In genomic region chr7:73438547-73439245, GRCh38 we compare ENCODE assay signal across 21 cellular contexts. TPM values are rescaled to one million over a fixed set of nuclear protein-coding genes. Genes with fewer than 3 reads are reported as not detected.
DNase-seq lines count a peak whose midpoint lies in the region; ATAC-seq and TF ChIP-seq lines count a peak whose summit lies in the region.
"Had no signal": no experiment of that assay in that cellular context is flagged by ENCODE, and none has a peak within 500 bp of the region (broad histone marks: within the 10 kb centered on the region; RNA-seq: fewer than 3 reads in every experiment).

No MANE protein-coding gene starts in this region.

- DNase-seq in cardiac muscle cell (ENCODE audit: low read depth in 1 of 2, low spot score in 1 of 2) = no peak
- no peak for DNase-seq in Right ventricle myocardium superior
- no peak for DNase-seq in MCF 10A (ENCODE audit: unreplicated experiment)
- no peak for DNase-seq in NCI-H1092 treated with DMSO at 0.1 percent for 48 hours (lab: John Stamatoyannopoulos, UW)
- DNase-seq in NCI-H2029 treated with DMSO at 0.1 percent for 48 hours (lab: John Stamatoyannopoulos, UW) = no peak
- DNase-seq: activated B cell treated with CpG ODN at 0.5 μM for 24 hours; activated CD4-positive, alpha-beta memory T cell treated with anti-CD3 and anti-CD28 coated beads, Interleukin-2, amount 10 ng/mL, durations not matched to agents 7 days and 5 days; effector memory CD8-positive, alpha-beta T cell; islet precursor cell; NCI-H187 treated with DMSO at 0.1 percent for 48 hours; NCI-H345; NCI-H774; stimulated activated CD4-positive, alpha-beta T cell treated with anti-CD3 and anti-CD28 coated beads, Interleukin-12 subunit alpha, Interleukin-12 subunit beta, amount 100 ng/mL, for 4 hours; trophoblast cell had no signal

- POLR2A ChIA-PET in MCF 10A (lab: Yijun Ruan, JAX) = interaction anchor here (0.6 kb wide), 1 partner anchor 525 kb away, joined by 3 read pairs; no protein-coding TSS in a partner anchor

- H3K9me3 Mint-ChIP-seq in activated T-helper 17 cell treated with anti-CD3 and anti-CD28 coated beads, Interleukin-2, amount 50 U/mL, for 72 hours = no peaks in the 10 kb centered on the region
- H3K9me3 Mint-ChIP-seq in MCF 10A (ENCODE audit: unreplicated experiment) = no peaks in the 10 kb centered on the region
- H3K9me3 Mint-ChIP-seq: effector memory CD8-positive, alpha-beta T cell had no signal

- H3K36me3 ChIP-seq in cardiac muscle cell = peaks cover 19% of the 10 kb centered on the region
- H3K36me3 ChIP-seq in mesodermal cell (ENCODE audit: control insufficient read depth, insufficient read depth, low read length) = peaks cover 44% of the 10 kb centered on the region

- H3K9me3 ChIP-seq in cardiac muscle cell (ENCODE audit: low read depth) = no peaks in the 10 kb centered on the region
- no peaks in the 10 kb centered on the region for H3K9me3 ChIP-seq in mesodermal cell (ENCODE audit: control insufficient read depth, low read length)

- H3K27ac ChIP-seq in cardiac muscle cell (peak overlapping the region; percentile 51), mesodermal cell (ENCODE audit: low read depth, low read length, severe bottlenecking) (peak overlapping the region; percentile 36)
- H3K27ac ChIP-seq: KMS-11, SJSA1 had no signal

- H3K4me1 Mint-ChIP-seq in activated T-helper 17 cell treated with anti-CD3 and anti-CD28 coated beads, Interleukin-2, amount 50 U/mL, for 72 hours = no peaks in the 10 kb centered on the region
- H3K4me1 Mint-ChIP-seq in MCF 10A (ENCODE audit: insufficient read depth, unreplicated experiment) = no peaks in the 10 kb centered on the region

- peaks cover 5% of the 10 kb centered on the region for H3K27me3 ChIP-seq in cardiac muscle cell
- H3K27me3 ChIP-seq: SJSA1 had no signal

- CTCF ChIA-PET in MCF 10A (lab: Yijun Ruan, JAX) = interaction anchor here (2.4 kb wide), 1 partner anchor 13 kb away, joined by 11 read pairs; no protein-coding TSS in a partner anchor

- no peaks in the 10 kb centered on the region for H3K27me3 Mint-ChIP-seq in activated T-helper 17 cell treated with anti-CD3 and anti-CD28 coated beads, Interleukin-2, amount 50 U/mL, for 72 hours
- H3K27me3 Mint-ChIP-seq in MCF 10A (ENCODE audit: insufficient read depth, unreplicated experiment) = no peaks in the 10 kb centered on the region
- H3K27me3 Mint-ChIP-seq: effector memory CD8-positive, alpha-beta T cell had no signal

- no peak for TF ChIP-seq CTCF in cardiac muscle cell (IDR thresholded peaks at IDR 0.05; ENCODE audit: low read depth, low read length)
- TF ChIP-seq CTCF in MCF 10A (IDR thresholded peaks at IDR 0.05; ENCODE audit: unreplicated experiment) = no peak

- H3K4me3 ChIP-seq in cardiac muscle cell (no peak overlapping the region), mesodermal cell (ENCODE audit: extremely low read depth, insufficient read depth, low read length, poor library complexity, severe bottlenecking) (no peak overlapping the region)
- H3K4me3 ChIP-seq: SJSA1 had no signal

- intact Hi-C loops in Right ventricle myocardium superior (cut with DNase I) = no loop called here
- intact Hi-C loops in MCF 10A (cut with micrococcal nuclease) = no loop called here

- ATAC-seq in Right ventricle myocardium superior (ENCODE audit: poor library complexity) (no peak), HG03280 (IDR thresholded peaks at IDR 0.05; ENCODE audit: unreplicated experiment) (no peak)
- peak; percentile 5 for ATAC-seq in activated T-helper 17 cell treated with anti-CD3 and anti-CD28 coated beads, Interleukin-2, amount 50 U/mL, for 72 hours (replicated peaks)
- ATAC-seq: effector memory CD8-positive, alpha-beta T cell had no signal

- H3K4me1 ChIP-seq in cardiac muscle cell (ENCODE audit: low read depth) (no peaks in the 10 kb centered on the region), mesodermal cell (ENCODE audit: control insufficient read depth, insufficient read depth, low read length, poor library complexity, severe bottlenecking) (peaks cover 6% of the 10 kb centered on the region)

- 91 to 94% methylated on average over 11 to 12 of the region's 13 CpGs for WGBS in mesodermal cell (ENCODE audit: insufficient coverage in 2 of 2), 2 experiments

- H3K27ac Mint-ChIP-seq in activated T-helper 17 cell treated with anti-CD3 and anti-CD28 coated beads, Interleukin-2, amount 50 U/mL, for 72 hours = no peak overlapping the region
- H3K27ac Mint-ChIP-seq in MCF 10A (ENCODE audit: low read depth, unreplicated experiment) = no peak overlapping the region
- H3K27ac Mint-ChIP-seq: activated B cell treated with CpG ODN at 0.5 μM for 24 hours; activated CD4-positive, alpha-beta memory T cell treated with anti-CD3 and anti-CD28 coated beads, Interleukin-2, amount 10 ng/mL, durations not matched to agents 7 days and 5 days; B cell had no signal

- BruUV-seq in MCF 10A (replicated peaks; lab: Mats Ljungman, UMichigan) = no TSS peak

- H3K4me3 Mint-ChIP-seq in activated T-helper 17 cell treated with anti-CD3 and anti-CD28 coated beads, Interleukin-2, amount 50 U/mL, for 72 hours = no peak overlapping the region
- no peak overlapping the region for H3K4me3 Mint-ChIP-seq in MCF 10A (ENCODE audit: unreplicated experiment)
- H3K4me3 Mint-ChIP-seq: activated B cell treated with CpG ODN at 0.5 μM for 24 hours; activated CD4-positive, alpha-beta memory T cell treated with anti-CD3 and anti-CD28 coated beads, Interleukin-2, amount 10 ng/mL, durations not matched to agents 7 days and 5 days; B cell; effector memory CD8-positive, alpha-beta T cell had no signal

- H3K36me3 Mint-ChIP-seq in activated T-helper 17 cell treated with anti-CD3 and anti-CD28 coated beads, Interleukin-2, amount 50 U/mL, for 72 hours (ENCODE audit: low read depth) = peaks cover 50% of the 10 kb centered on the region
- H3K36me3 Mint-ChIP-seq in MCF 10A (ENCODE audit: insufficient read depth, unreplicated experiment) = peaks cover 53% of the 10 kb centered on the region

RNA-seq across cellular contexts. Expression of gene FZD9, which starts 5.1 kb away (rescaled TPM):
- total RNA-seq in cardiac muscle cell = 4.4 and 5.6 TPM in 2 replicates
- 2.5 and 3.8 TPM in 2 replicates for polyA plus RNA-seq in cardiac muscle cell
- 0.24 TPM for total RNA-seq in Right ventricle myocardium superior
- not detected for total RNA-seq in activated T-helper 17 cell treated with anti-CD3 and anti-CD28 coated beads, Interleukin-2, amount 50 U/mL, for 72 hours
- polyA plus RNA-seq in mesodermal cell (2013, experiment 1 of 2) = 3.1 TPM
- polyA plus RNA-seq in mesodermal cell (2013, experiment 2 of 2) = 2.0 TPM
- total RNA-seq in MCF 10A (2022) = not detected in 2 replicates
- total RNA-seq: activated CD4-positive, alpha-beta memory T cell treated with anti-CD3 and anti-CD28 coated beads, Interleukin-2, amount 10 ng/mL, durations not matched to agents 7 days and 5 days; T-helper 2 cell treated with Interferon-gamma antibody and Interleukin-4, amounts not matched to agents 100 ng/mL and 5 ng/mL, for 36 hours had no signal
